Comparison of ENCODE assay signal across 18 cellular contexts in genomic region chr5:7181841-7182240, GRCh38.
"Had no signal": no experiment of that assay in that cellular context is flagged by ENCODE, and none has a peak within 500 bp of the region (broad histone marks: within the 10 kb centered on the region; RNA-seq: fewer than 3 reads in every experiment).

No MANE protein-coding gene starts in this region.

- H3K4me1 Mint-ChIP-seq: activated CD4-positive, alpha-beta T cell treated with anti-CD3 and anti-CD28 coated beads for 36 hours; naive thymus-derived CD4-positive, alpha-beta T cell; stimulated activated memory B cell treated with anti-CD40 and anti-IgM and Interleukin-4, amounts not matched to agents 10 μg/mL and 1 μg/mL and 100 μg/mL, for 72 hours had no signal

- H3K4me3 Mint-ChIP-seq: activated CD4-positive, alpha-beta T cell treated with anti-CD3 and anti-CD28 coated beads for 36 hours; activated T-helper 1 cell treated with anti-CD3 and anti-CD28 coated beads, Interleukin-12 subunit alpha, Interleukin-12 subunit beta, Interleukin-2, Interleukin-4 antibody, amounts not matched to agents 30 ng/mL and 10 ng/mL and 1 ng/mL, durations not matched to agents 14 hours and 24 hours and 36 hours; effector memory CD8-positive, alpha-beta T cell; naive thymus-derived CD4-positive, alpha-beta T cell; stimulated activated memory B cell treated with anti-CD40 and anti-IgM and Interleukin-4, amounts not matched to agents 10 μg/mL and 1 μg/mL and 100 μg/mL, for 72 hours; T-helper 2 cell treated with Interferon-gamma antibody and Interleukin-4, amounts not matched to agents 5 μg/mL and 100 μg/mL, for 36 hours; WTC11 had no signal

- H3K27me3 Mint-ChIP-seq: activated CD4-positive, alpha-beta T cell treated with anti-CD3 and anti-CD28 coated beads for 36 hours; effector memory CD8-positive, alpha-beta T cell; naive thymus-derived CD4-positive, alpha-beta T cell; stimulated activated memory B cell treated with anti-CD40 and anti-IgM and Interleukin-4, amounts not matched to agents 10 μg/mL and 1 μg/mL and 100 μg/mL, for 72 hours had no signal

- DNase-seq: activated CD4-positive, alpha-beta T cell treated with anti-CD3 and anti-CD28 coated beads for 36 hours; activated CD4-positive, alpha-beta T cell treated with anti-CD3 and anti-CD28 coated beads, Interleukin-2, amount 50 U/mL, for 48 hours; activated gamma-delta T cell treated with Interleukin-2 at 50 U/mL for 16 hours; adrenal gland; dermis blood vessel endothelial cell; effector memory CD8-positive, alpha-beta T cell; hippocampal formation; islet precursor cell; left lung; mammary epithelial cell; naive thymus-derived CD4-positive, alpha-beta T cell; stimulated activated CD4-positive, alpha-beta T cell treated with anti-CD3 and anti-CD28 coated beads, Interleukin-4, amount 100 ng/mL, for 24 hours had no signal

- H3K27ac Mint-ChIP-seq: activated CD4-positive, alpha-beta T cell treated with anti-CD3 and anti-CD28 coated beads for 36 hours; activated naive CD4-positive, alpha-beta T cell treated with anti-CD3 and anti-CD28 coated beads, Interleukin-2, amount 50 U/mL, for 72 hours; activated T-helper 1 cell treated with anti-CD3 and anti-CD28 coated beads, Interleukin-12 subunit alpha, Interleukin-12 subunit beta, Interleukin-2, Interleukin-4 antibody, amounts not matched to agents 30 ng/mL and 10 ng/mL and 1 ng/mL, durations not matched to agents 14 hours and 24 hours and 36 hours; effector memory CD8-positive, alpha-beta T cell; naive thymus-derived CD4-positive, alpha-beta T cell; stimulated activated memory B cell treated with anti-CD40 and anti-IgM and Interleukin-4, amounts not matched to agents 10 μg/mL and 1 μg/mL and 100 μg/mL, for 72 hours; T-helper 2 cell treated with Interferon-gamma antibody and Interleukin-4, amounts not matched to agents 5 μg/mL and 100 μg/mL, for 36 hours; WTC11 had no signal

- H3K4me3 ChIP-seq: adrenal gland, left lung had no signal

- H3K27me3 ChIP-seq: adrenal gland, left lung had no signal

- H3K9me3 Mint-ChIP-seq: activated T-helper 1 cell treated with anti-CD3 and anti-CD28 coated beads, Interleukin-12 subunit alpha, Interleukin-12 subunit beta, Interleukin-2, Interleukin-4 antibody, amounts not matched to agents 30 ng/mL and 10 ng/mL and 1 ng/mL, durations not matched to agents 14 hours and 24 hours and 36 hours; WTC11 had no signal

- H3K27ac ChIP-seq: adrenal gland, left lung had no signal

- H3K9me3 ChIP-seq: adrenal gland, left lung had no signal

- H3K36me3 ChIP-seq: adrenal gland, left lung had no signal

- H3K4me1 ChIP-seq: adrenal gland, left lung had no signal

- ATAC-seq: activated CD4-positive, alpha-beta T cell treated with anti-CD3 and anti-CD28 coated beads for 36 hours; activated naive CD4-positive, alpha-beta T cell treated with anti-CD3 and anti-CD28 coated beads, Interleukin-2, amount 50 U/mL, for 72 hours; effector memory CD8-positive, alpha-beta T cell; left lung; naive thymus-derived CD4-positive, alpha-beta T cell; sciatic nerve; stimulated activated memory B cell treated with anti-CD40 and anti-IgM and Interleukin-4, amounts not matched to agents 10 μg/mL and 1 μg/mL and 100 μg/mL, for 72 hours; WTC11 had no signal

- H3K36me3 Mint-ChIP-seq: activated naive CD4-positive, alpha-beta T cell treated with anti-CD3 and anti-CD28 coated beads, Interleukin-2, amount 50 U/mL, for 72 hours; naive thymus-derived CD4-positive, alpha-beta T cell; stimulated activated memory B cell treated with anti-CD40 and anti-IgM and Interleukin-4, amounts not matched to agents 10 μg/mL and 1 μg/mL and 100 μg/mL, for 72 hours; WTC11 had no signal
